Comparison of ENCODE assay signal across 16 cellular contexts in the genomic region with DNA sequence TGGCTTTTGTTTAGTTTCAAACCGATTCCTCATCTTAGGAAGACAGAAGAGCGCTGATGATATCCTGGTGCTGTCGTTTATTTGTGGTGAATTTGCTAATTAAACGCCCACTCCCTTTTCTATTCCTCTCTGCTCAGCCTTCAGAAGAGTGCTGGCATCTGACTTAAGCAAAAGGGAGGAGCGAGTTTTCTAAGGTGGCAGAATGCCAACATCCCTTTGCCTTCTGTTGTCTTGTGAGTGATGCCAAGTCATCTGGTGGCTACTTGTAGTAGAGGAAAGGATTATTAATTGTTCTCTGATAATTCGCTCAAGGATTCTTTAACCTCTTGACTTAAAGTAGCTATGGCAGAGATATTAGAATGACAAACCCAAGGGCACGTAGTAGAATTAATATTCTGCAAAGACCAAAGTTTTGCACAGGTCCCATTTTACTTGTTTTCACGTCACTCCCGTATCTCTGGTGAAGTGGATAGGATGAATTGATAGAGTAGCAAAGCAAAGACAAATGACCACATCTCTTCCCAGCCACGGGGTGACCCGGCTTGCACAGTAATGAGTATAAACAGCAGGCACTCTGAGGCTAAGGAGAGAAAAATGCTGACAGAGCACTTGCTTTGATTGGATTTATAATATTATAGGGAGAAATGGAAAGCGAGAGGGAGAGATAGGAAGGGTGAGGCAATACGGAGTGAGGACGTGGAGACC.
DNase-seq lines count a peak whose midpoint lies in the region; TF ChIP-seq lines count a peak whose summit lies in the region.
"Had no signal": no experiment of that assay in that cellular context is flagged by ENCODE, and none has a peak within 500 bp of the region (broad histone marks: within the 10 kb centered on the region; RNA-seq: fewer than 3 reads in every experiment).

No MANE protein-coding gene starts in this region.

- H3K36me3 Mint-ChIP-seq in endodermal cell (ENCODE audit: low read depth): no peaks in the 10 kb centered on the region
- no peaks in the 10 kb centered on the region for H3K36me3 Mint-ChIP-seq in activated CD4-positive, alpha-beta memory T cell treated with anti-CD3 and anti-CD28 coated beads for 36 hours
- H3K36me3 Mint-ChIP-seq: CD4-positive, CD25-positive, alpha-beta regulatory T cell had no signal

- no peak overlapping the region for H3K27ac Mint-ChIP-seq in endodermal cell
- no peak overlapping the region for H3K27ac Mint-ChIP-seq in activated CD4-positive, alpha-beta memory T cell treated with anti-CD3 and anti-CD28 coated beads for 36 hours
- H3K27ac Mint-ChIP-seq: CD4-positive, CD25-positive, alpha-beta regulatory T cell; HFFc6 had no signal

- H3K4me3 ChIP-seq in endodermal cell (ENCODE audit: low read length) (no peak overlapping the region), trophoblast cell (ENCODE audit: low read depth, low read length) (no peak overlapping the region)
- H3K4me3 ChIP-seq: gastroesophageal sphincter, left ventricle myocardium inferior, ovary, suprapubic skin had no signal

- DNase-seq in DMS79 treated with DMSO at 0.1 percent for 48 hours (lab: John Stamatoyannopoulos, UW): peak; percentile 92
- peak; percentile 90 to 96 for DNase-seq in NCI-H524 (lab: John Stamatoyannopoulos, UW)
- no peak for DNase-seq in endodermal cell
- DNase-seq in myocyte (ENCODE audit: low read depth): peak; percentile 78
- no peak for DNase-seq in trophoblast cell
- DNase-seq in stimulated activated CD4-positive, alpha-beta T cell treated with anti-CD3 and anti-CD28 coated beads, Interleukin-4, amount 100 ng/mL, for 4 hours: no peak
- DNase-seq in RKO (ENCODE audit: low spot score): no peak
- DNase-seq in activated CD4-positive, alpha-beta memory T cell treated with anti-CD3 and anti-CD28 coated beads for 36 hours: no peak
- DNase-seq: brain microvascular endothelial cell; CD4-positive, CD25-positive, alpha-beta regulatory T cell; HFFc6; left ventricle myocardium inferior; NCI-H1105; ovary had no signal

- no peaks in the 10 kb centered on the region for H3K27me3 Mint-ChIP-seq in endodermal cell (ENCODE audit: insufficient read depth)
- H3K27me3 Mint-ChIP-seq in activated CD4-positive, alpha-beta memory T cell treated with anti-CD3 and anti-CD28 coated beads for 36 hours: peaks cover 14% of the 10 kb centered on the region

- no peaks in the 10 kb centered on the region for H3K79me2 ChIP-seq in trophoblast cell (ENCODE audit: control insufficient read depth, insufficient read depth, low read length, poor library complexity)

- H2BK12ac ChIP-seq in trophoblast cell (ENCODE audit: low read length): no peak overlapping the region

- H3K9me3 Mint-ChIP-seq in endodermal cell: peaks cover 2% of the 10 kb centered on the region
- H3K9me3 Mint-ChIP-seq in activated CD4-positive, alpha-beta memory T cell treated with anti-CD3 and anti-CD28 coated beads for 36 hours: no peaks in the 10 kb centered on the region
- H3K9me3 Mint-ChIP-seq: HFFc6 had no signal

- H3K27ac ChIP-seq in endodermal cell (ENCODE audit: low read depth, low read length): peak overlapping the region; percentile 18
- H3K27ac ChIP-seq in trophoblast cell (ENCODE audit: low read depth, low read length): no peak overlapping the region
- H3K27ac ChIP-seq: brain microvascular endothelial cell, gastroesophageal sphincter, left ventricle myocardium inferior, ovary, suprapubic skin had no signal

- H3K79me1 ChIP-seq in trophoblast cell (ENCODE audit: low read length): peaks cover 5% of the 10 kb centered on the region

- intact Hi-C loops in activated CD4-positive, alpha-beta memory T cell treated with anti-CD3 and anti-CD28 coated beads for 36 hours (cut with micrococcal nuclease): no loop called here

- H3K9me3 ChIP-seq in endodermal cell (ENCODE audit: control insufficient read depth, low read length) (peaks cover 11% of the 10 kb centered on the region), trophoblast cell (ENCODE audit: insufficient read depth, low read depth, low read length) (no peaks in the 10 kb centered on the region)
- H3K9me3 ChIP-seq: gastroesophageal sphincter, left ventricle myocardium inferior, ovary, suprapubic skin had no signal

- no peaks in the 10 kb centered on the region for H3K4me1 Mint-ChIP-seq in endodermal cell
- H3K4me1 Mint-ChIP-seq in activated CD4-positive, alpha-beta memory T cell treated with anti-CD3 and anti-CD28 coated beads for 36 hours (ENCODE audit: low read depth): no peaks in the 10 kb centered on the region
- H3K4me1 Mint-ChIP-seq: CD4-positive, CD25-positive, alpha-beta regulatory T cell had no signal

- no peak overlapping the region for H4K91ac ChIP-seq in trophoblast cell (ENCODE audit: low read depth, low read length)

- H4K8ac ChIP-seq in trophoblast cell (ENCODE audit: low read depth, low read length): no peak overlapping the region

- H3K9ac ChIP-seq in endodermal cell (ENCODE audit: extremely low read depth, low read length, poor library complexity, severe bottlenecking) (no peak overlapping the region), trophoblast cell (ENCODE audit: low read length) (no peak overlapping the region)

- POLR2A ChIA-PET in activated CD4-positive, alpha-beta memory T cell treated with anti-CD3 and anti-CD28 coated beads for 36 hours (lab: Charles Lee): no interaction called here

- H4K12ac ChIP-seq in trophoblast cell (ENCODE audit: low read depth, low read length): no peak overlapping the region

- H2BK120ac ChIP-seq in trophoblast cell (ENCODE audit: insufficient read depth, low read length, poor library complexity): no peak overlapping the region

- H3K4ac ChIP-seq in trophoblast cell (ENCODE audit: low read depth, low read length): no peak overlapping the region

- H3K4me2 ChIP-seq in trophoblast cell (ENCODE audit: low read length): no peak overlapping the region

- no peak overlapping the region for H3K18ac ChIP-seq in trophoblast cell (ENCODE audit: low read length)

- H3K4me1 ChIP-seq in endodermal cell (ENCODE audit: control insufficient read depth, insufficient read depth, low read length): no peaks in the 10 kb centered on the region
- H3K4me1 ChIP-seq in trophoblast cell (ENCODE audit: control insufficient read depth in 1 of 2, insufficient read depth in 2 of 2, low read length in 2 of 2): peaks cover 3 to 7% of the 10 kb centered on the region in 2 experiments
- H3K4me1 ChIP-seq: gastroesophageal sphincter had no signal

- CTCF ChIA-PET in activated CD4-positive, alpha-beta memory T cell treated with anti-CD3 and anti-CD28 coated beads for 36 hours (lab: Charles Lee): no interaction called here

- no peak overlapping the region for H3K4me3 Mint-ChIP-seq in endodermal cell
- no peak overlapping the region for H3K4me3 Mint-ChIP-seq in activated CD4-positive, alpha-beta memory T cell treated with anti-CD3 and anti-CD28 coated beads for 36 hours
- H3K4me3 Mint-ChIP-seq: CD4-positive, CD25-positive, alpha-beta regulatory T cell; HFFc6 had no signal

- H3K27me3 ChIP-seq in endodermal cell (ENCODE audit: control insufficient read depth, insufficient read depth, low read length, poor library complexity, severe bottlenecking) (no peaks in the 10 kb centered on the region), trophoblast cell (ENCODE audit: insufficient read depth, low read length) (no peaks in the 10 kb centered on the region)
- H3K27me3 ChIP-seq: brain microvascular endothelial cell, ovary, suprapubic skin had no signal

- no peak overlapping the region for H3K23ac ChIP-seq in trophoblast cell (ENCODE audit: low read length)

- H2AFZ ChIP-seq in trophoblast cell (ENCODE audit: insufficient read depth, low read length, poor library complexity): no peak overlapping the region

- 91 to 94% methylated on average over 10 to 14 of the region's 14 CpGs for WGBS in endodermal cell (ENCODE audit: insufficient coverage in 1 of 2, insufficient read length in 1 of 2), 2 experiments
- no CpG with 5 or more reads among the region's 14 CpGs for WGBS in trophoblast cell (ENCODE audit: extremely low coverage, insufficient coverage, insufficient read length)

- H3K36me3 ChIP-seq in endodermal cell (ENCODE audit: control insufficient read depth, insufficient read depth, low read length): no peaks in the 10 kb centered on the region
- H3K36me3 ChIP-seq in trophoblast cell (ENCODE audit: control insufficient read depth in 1 of 2, insufficient read depth in 2 of 2, low read length in 2 of 2): no peaks in the 10 kb centered on the region
- H3K36me3 ChIP-seq: brain microvascular endothelial cell, gastroesophageal sphincter, left ventricle myocardium inferior, ovary, suprapubic skin had no signal

- H3K14ac ChIP-seq in trophoblast cell (ENCODE audit: low read length): no peak overlapping the region

- H2BK5ac ChIP-seq in trophoblast cell (ENCODE audit: low read depth, low read length, poor library complexity): no peak overlapping the region

- TF ChIP-seq CTCF in endodermal cell (conservative IDR thresholded peaks at IDR 0.05): no peak

- H2AK5ac ChIP-seq in trophoblast cell (ENCODE audit: low read length): no peak overlapping the region

Comparison
In these comparisons a context has a peak if more than half of its experiments do, and no peak if none do; other contexts are left out.
1. DNase-seq: peak in DMS79 treated with DMSO at 0.1 percent for 48 hours (single experiment), NCI-H524 (2 of 2) and myocyte (single experiment); none in endodermal cell (single experiment), trophoblast cell (0 of 2), stimulated activated CD4-positive, alpha-beta T cell treated with anti-CD3 and anti-CD28 coated beads, Interleukin-4, amount 100 ng/mL, for 4 hours (0 of 2), RKO (single experiment) and activated CD4-positive, alpha-beta memory T cell treated with anti-CD3 and anti-CD28 coated beads for 36 hours (single experiment).